In the genomic region with DNA sequence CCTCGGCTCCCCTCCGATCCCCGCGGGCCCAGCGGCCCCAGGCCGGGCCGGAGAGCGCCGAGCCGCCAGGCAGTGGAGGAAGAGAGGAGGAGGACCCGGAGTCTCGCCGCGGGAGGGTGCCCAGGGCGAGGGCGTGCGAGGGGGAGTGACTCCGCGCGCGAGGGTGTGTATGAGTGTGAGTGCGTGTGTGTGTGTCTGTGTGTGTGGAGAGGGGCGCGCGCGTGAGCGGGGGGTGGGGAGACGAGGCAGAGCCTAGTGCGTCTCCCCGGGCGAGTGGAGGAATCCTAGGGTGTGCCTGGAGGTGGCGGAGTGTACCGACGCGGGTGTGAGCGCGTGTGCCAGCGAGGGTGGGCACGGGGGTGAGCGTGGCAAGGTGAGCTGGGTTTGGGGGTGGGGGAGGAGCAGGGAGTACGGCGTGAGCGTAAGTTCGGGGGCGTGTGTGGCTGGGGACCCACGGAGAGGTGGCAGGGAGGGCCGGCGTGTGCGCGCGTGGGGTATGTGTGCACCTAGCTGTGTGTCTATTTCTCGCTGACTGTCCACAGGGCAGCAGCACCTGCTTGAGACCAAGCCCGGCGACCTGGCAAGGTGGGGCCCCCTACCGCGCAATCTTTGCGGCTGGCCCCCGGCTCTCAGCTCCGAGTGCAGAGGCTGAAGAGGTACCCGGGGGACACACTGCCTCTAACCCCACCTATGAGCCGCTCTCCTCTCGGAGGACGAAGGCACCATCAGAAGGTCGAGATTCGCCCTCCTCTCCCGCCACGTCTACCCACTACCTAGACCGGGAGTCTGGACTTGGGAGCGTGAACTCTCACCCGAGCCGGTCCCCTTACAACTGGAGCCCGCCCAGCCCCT, we compare ENCODE assay signal across 8 cellular contexts. TPM values are rescaled to one million over a fixed set of nuclear protein-coding genes. Genes with fewer than 3 reads are reported as not detected.
DNase-seq lines count a peak whose midpoint lies in the region; ATAC-seq and TF ChIP-seq lines count a peak whose summit lies in the region.

No MANE protein-coding gene starts in this region.

- in situ Hi-C loops in G401 (cut with HindIII; ENCODE audit: low sequenced_read_pairs) = no loop called here

- ATAC-seq in mucosa of descending colon (peak; percentile 44), GM21528 (IDR thresholded peaks at IDR 0.05; ENCODE audit: low FRiP score, unreplicated experiment) (no peak)

- peaks cover 14 to 23% of the 10 kb centered on the region in 2 donors for H3K4me1 ChIP-seq in duodenal mucosa (ENCODE audit: control insufficient read depth in 1 of 2, insufficient read depth in 2 of 2, low read length in 2 of 2)
- H3K4me1 ChIP-seq in mucosa of descending colon (ENCODE audit: low read depth) = peaks cover 5% of the 10 kb centered on the region

- H3K4me3 ChIP-seq in duodenal mucosa (ENCODE audit: low read depth in 1 of 2, low read length in 2 of 2) (peak overlapping the region; percentile 68 to 71), mucosa of descending colon (no peak overlapping the region)

- no peak for TF ChIP-seq CTCF in mucosa of descending colon (IDR thresholded peaks at IDR 0.05)

- intact Hi-C loops in mucosa of descending colon (cut with DNase I, micrococcal nuclease) = no loop called here

- no peak overlapping the region for H3K27ac ChIP-seq in duodenal mucosa (ENCODE audit: low read depth, low read length)

- H3K36me3 ChIP-seq in duodenal mucosa (ENCODE audit: control insufficient read depth in 1 of 2, insufficient read depth in 2 of 2, low read length in 2 of 2) = no peaks in the 10 kb centered on the region
- no peaks in the 10 kb centered on the region for H3K36me3 ChIP-seq in mucosa of descending colon (ENCODE audit: low read depth)

- no peaks in the 10 kb centered on the region for H3K9me3 ChIP-seq in duodenal mucosa (ENCODE audit: control insufficient read depth in 1 of 2, low read length in 2 of 2)
- H3K9me3 ChIP-seq in mucosa of descending colon = no peaks in the 10 kb centered on the region

- H3K9ac ChIP-seq in duodenal mucosa (ENCODE audit: low read depth in 1 of 2, low read length in 2 of 2) = peak overlapping the region; percentile 38 to 64

- DNase-seq in G401 (ENCODE audit: low spot score) (peak; percentile 55), NCI-H69 (lab: John Stamatoyannopoulos, UW) (peak; percentile 34), mucosa of descending colon (peak; percentile 11 to 52 (median 43)), ureter (ENCODE audit: low spot score) (peak; percentile 51), HT-29 (ENCODE audit: low spot score) (no peak), MV-4-11 (lab: John Stamatoyannopoulos, UW) (no peak)

- H3K27me3 ChIP-seq in duodenal mucosa (ENCODE audit: control insufficient read depth in 1 of 2, insufficient read depth in 2 of 2, low read length in 2 of 2) = peaks cover 25 to 27% of the 10 kb centered on the region in 2 donors

RNA-seq across cellular contexts. Expression of gene KCND3, which starts 0.8 kb away (rescaled TPM):
- 0.10 TPM in 1 of 2 replicates, not detected in the other for total RNA-seq in G401 (2014; rRNA removed; shearing (Covaris generic))
- total RNA-seq in mucosa of descending colon = 10 to 100 TPM in 1 of 3 donors, 1 to 10 TPM in 2; 1.2 to 10.3 (median 5.5) TPM
- total RNA-seq in ureter = 6.2 TPM
- total RNA-seq in HT-29 (2014; rRNA removed; shearing (Covaris generic)) = not detected in 2 replicates

Comparison
In these comparisons a context has a peak if more than half of its experiments do, and no peak if none do; other contexts are left out.
1. DNase-seq: peak in G401 (single experiment), NCI-H69 (single experiment), mucosa of descending colon (3 of 3) and ureter (single experiment); none in HT-29 (single experiment) and MV-4-11 (single experiment).